ENCODE assay signal across 17 cellular contexts in genomic region chr6:125124250-125124777, GRCh38. TPM values are rescaled to one million over a fixed set of nuclear protein-coding genes. Genes with fewer than 3 reads are reported as not detected.
DNase-seq lines count a peak whose midpoint lies in the region; ATAC-seq, FAIRE-seq and TF ChIP-seq lines count a peak whose summit lies in the region.
"Had no signal": no experiment of that assay in that cellular context is flagged by ENCODE, and none has a peak within 500 bp of the region (broad histone marks: within the 10 kb centered on the region; RNA-seq: fewer than 3 reads in every experiment).

No MANE protein-coding gene starts in this region.

- no peaks in the 10 kb centered on the region for H3K9me2 ChIP-seq in GM23248 (ENCODE audit: insufficient read depth)
- H3K9me2 ChIP-seq in PC-9 (ENCODE audit: insufficient read depth) = no peaks in the 10 kb centered on the region
- H3K9me2 ChIP-seq: SK-N-SH had no signal

- no peak for ATAC-seq in GM19324 (IDR thresholded peaks at IDR 0.05; ENCODE audit: low FRiP score, unreplicated experiment)
- ATAC-seq: activated CD8-positive, alpha-beta T cell treated with anti-CD3 and anti-CD28 coated beads, Interleukin-2, amount 10 ng/mL, durations not matched to agents 7 days and 5 days had no signal

- dilution Hi-C loops in endothelial cell of umbilical vein (cut with MboI; ENCODE audit: extremely low pct_ligation_motif_present, low sequenced_read_pairs) = loop anchor here (25.0 kb wide), 1 partner anchor 262 kb away; no protein-coding TSS in a partner anchor

- H4K20me1 ChIP-seq in GM23248 (ENCODE audit: insufficient read depth) (no peaks in the 10 kb centered on the region), PC-9 (ENCODE audit: insufficient read depth) (no peaks in the 10 kb centered on the region), endothelial cell of umbilical vein (replicated peaks; ENCODE audit: control insufficient read depth, extremely low read depth, insufficient read depth, low read length) (no peaks in the 10 kb centered on the region), neural progenitor cell (ENCODE audit: low read depth) (no peaks in the 10 kb centered on the region)

- H3K36me3 Mint-ChIP-seq in neural progenitor cell = peaks cover 1% of the 10 kb centered on the region

- H3K9ac ChIP-seq in GM23248 (no peak overlapping the region), endothelial cell of umbilical vein (replicated peaks; ENCODE audit: extremely low read depth, insufficient read depth, low read length) (no peak overlapping the region), neural progenitor cell (no peak overlapping the region), colonic mucosa (ENCODE audit: low read depth in 2 of 2, low read length in 2 of 2) (no peak overlapping the region)
- H3K9ac ChIP-seq: SK-N-SH had no signal

- no peaks in the 10 kb centered on the region for H3K4me1 ChIP-seq in GM23248 (ENCODE audit: insufficient read depth)
- H3K4me1 ChIP-seq in PC-9 (replicated peaks; ENCODE audit: insufficient read depth) = peaks cover 19% of the 10 kb centered on the region
- no peaks in the 10 kb centered on the region for H3K4me1 ChIP-seq in endothelial cell of umbilical vein (ENCODE audit: control insufficient read depth, extremely low read depth, insufficient read depth, low read length)
- H3K4me1 ChIP-seq in neural progenitor cell = peaks cover 10% of the 10 kb centered on the region
- no peaks in the 10 kb centered on the region for H3K4me1 ChIP-seq in colonic mucosa
- H3K4me1 ChIP-seq: ascending aorta had no signal

- H3K27me3 ChIP-seq in GM23248 (replicated peaks; ENCODE audit: insufficient read depth) (no peaks in the 10 kb centered on the region), PC-9 (ENCODE audit: insufficient read depth, low read depth) (no peaks in the 10 kb centered on the region), endothelial cell of umbilical vein (ENCODE audit: control insufficient read depth in 2 of 2, insufficient read depth in 2 of 2, low read length in 2 of 2) (no peaks in the 10 kb centered on the region), neural progenitor cell (no peaks in the 10 kb centered on the region), colonic mucosa (no peaks in the 10 kb centered on the region)
- H3K27me3 ChIP-seq: ascending aorta had no signal

- POLR2A ChIA-PET in PC-9 (lab: Charles Lee; ENCODE audit: unreplicated experiment) (interaction anchor here (0.5 to 0.9 kb wide), 5 partner anchors 24 to 862 kb away, joined by 3 to 9 read pairs (median 5); partner anchors contain the start of gene TRMT11), endothelial cell of umbilical vein (lab: Charles Lee) (no interaction called here)

- no peaks in the 10 kb centered on the region for H3K27me3 Mint-ChIP-seq in neural progenitor cell (ENCODE audit: insufficient read depth, low read depth)

- intact Hi-C loops in PC-9 (cut with micrococcal nuclease; ENCODE audit: unreplicated experiment) (loop anchor here (1.0 to 2.0 kb wide), 3 partner anchors 22 to 150 kb away; no protein-coding TSS in a partner anchor), endothelial cell of umbilical vein (cut with micrococcal nuclease) (no loop called here), colonic mucosa (cut with DNase I) (no loop called here)

- H2AFZ ChIP-seq in GM23248 (peak overlapping the region; percentile 43), PC-9 (peak overlapping the region; percentile 67), endothelial cell of umbilical vein (ENCODE audit: low read depth, low read length) (no peak overlapping the region), neural progenitor cell (replicated peaks) (peak overlapping the region; percentile 47)

- H3K36me3 ChIP-seq in GM23248 (ENCODE audit: low read depth) (no peaks in the 10 kb centered on the region), PC-9 (ENCODE audit: low read depth) (no peaks in the 10 kb centered on the region), endothelial cell of umbilical vein (ENCODE audit: control insufficient read depth in 2 of 2, extremely low read depth in 1 of 2, insufficient read depth in 2 of 2, low read length in 2 of 2) (no peaks in the 10 kb centered on the region), neural progenitor cell (no peaks in the 10 kb centered on the region), colonic mucosa (no peaks in the 10 kb centered on the region)
- H3K36me3 ChIP-seq: ascending aorta had no signal

- H3K9me3 ChIP-seq in GM23248 (ENCODE audit: low read depth) (no peaks in the 10 kb centered on the region), PC-9 (ENCODE audit: insufficient read depth, low read depth) (no peaks in the 10 kb centered on the region; the same call in 1 of the 2 replicates), endothelial cell of umbilical vein (replicated peaks; ENCODE audit: control insufficient read depth, insufficient read depth, low read length) (no peaks in the 10 kb centered on the region), neural progenitor cell (ENCODE audit: low read depth) (no peaks in the 10 kb centered on the region), colonic mucosa (no peaks in the 10 kb centered on the region)
- H3K9me3 ChIP-seq: ascending aorta, SK-N-SH had no signal

- CTCF ChIA-PET in PC-9 (lab: Charles Lee) (interaction anchor here (0.6 to 1.3 kb wide), 6 partner anchors 11 to 654 kb away, joined by 3 to 6 read pairs (median 4); partner anchors contain the start of gene HDDC2), endothelial cell of umbilical vein (lab: Charles Lee) (interaction anchor here (1.0 to 2.0 kb wide), 4 partner anchors 8 to 254 kb away, joined by 3 to 14 read pairs (median 7); no protein-coding TSS in a partner anchor)

- H3K4me2 ChIP-seq in GM23248 (ENCODE audit: unreplicated experiment) (no peak overlapping the region), PC-9 (peak overlapping the region; percentile 33), endothelial cell of umbilical vein (ENCODE audit: insufficient read depth, low read length) (no peak overlapping the region), neural progenitor cell (no peak overlapping the region)
- H3K4me2 ChIP-seq: SK-N-SH had no signal

- no peak overlapping the region for H3K27ac ChIP-seq in GM23248
- H3K27ac ChIP-seq in PC-9 = peak overlapping the region; percentile 30; the same call in 1 of the 2 replicates
- H3K27ac ChIP-seq in endothelial cell of umbilical vein (ENCODE audit: insufficient read depth, low read depth, low read length) = no peak overlapping the region
- H3K27ac ChIP-seq in neural progenitor cell = no peak overlapping the region
- no peak overlapping the region for H3K27ac ChIP-seq in colonic mucosa
- H3K27ac ChIP-seq: ascending aorta had no signal

- BruUV-seq in PC-9 (replicated peaks; lab: Mats Ljungman, UMichigan) = no TSS peak
- BruUV-seq in endothelial cell of umbilical vein (replicated peaks; lab: Mats Ljungman, UMichigan) = no TSS peak

- H3K79me2 ChIP-seq in GM23248 (ENCODE audit: insufficient read depth) (no peaks in the 10 kb centered on the region), PC-9 (ENCODE audit: low read depth) (no peaks in the 10 kb centered on the region), endothelial cell of umbilical vein (ENCODE audit: control insufficient read depth, insufficient read depth, low read length) (no peaks in the 10 kb centered on the region), neural progenitor cell (ENCODE audit: low read depth) (no peaks in the 10 kb centered on the region)

- in situ Hi-C loops in GM23248 (cut with MboI) = no loop called here

- 78 to 86% methylated on average over 5 of the region's 5 CpGs for WGBS in GM23248 (ENCODE audit: low coverage in 1 of 2, low lambda C conversion rate in 2 of 2, missing lambda C conversion rate in 2 of 2), 2 experiments

- peaks cover 9% of the 10 kb centered on the region for H3K9me3 Mint-ChIP-seq in neural progenitor cell

- no peaks in the 10 kb centered on the region for H3F3A ChIP-seq in GM23248 (ENCODE audit: insufficient read depth)
- no peaks in the 10 kb centered on the region for H3F3A ChIP-seq in PC-9 (ENCODE audit: insufficient read depth, low read depth)
- no peaks in the 10 kb centered on the region for H3F3A ChIP-seq in neural progenitor cell (ENCODE audit: low read depth)

- no peak overlapping the region for H3K27ac Mint-ChIP-seq in neural progenitor cell
- H3K27ac Mint-ChIP-seq: activated CD8-positive, alpha-beta T cell treated with anti-CD3 and anti-CD28 coated beads, Interleukin-2, amount 10 ng/mL, durations not matched to agents 7 days and 5 days; mesothelial cell of epicardium had no signal

- TF ChIP-seq CTCF in PC-9 (conservative IDR thresholded peaks at IDR 0.05) = no peak; the same call in 1 of the 2 replicates
- TF ChIP-seq CTCF in endothelial cell of umbilical vein (IDR thresholded peaks at IDR 0.05; ENCODE audit: extremely low read depth in 1 of 2, insufficient read depth in 1 of 2, low read depth in 1 of 2, low read length in 2 of 2) = no peak
- TF ChIP-seq CTCF in neural progenitor cell (IDR thresholded peaks at IDR 0.05) = no peak
- no peak for TF ChIP-seq CTCF in colonic mucosa (IDR thresholded peaks at IDR 0.05)

- FAIRE-seq in endothelial cell of umbilical vein (lab: Jason Lieb, UNC) = peak; percentile 8
- FAIRE-seq: D721Med had no signal

- DNase-seq in GM23248 (peak; percentile 24), PC-9 (peak; percentile 57 to 84), endothelial cell of umbilical vein (ENCODE audit: low read depth, low spot score) (no peak), neural progenitor cell (ENCODE audit: low spot score) (no peak), colonic mucosa (no peak), CD1c-positive myeloid dendritic cell (ENCODE audit: extremely low spot score) (no peak)
- DNase-seq in stimulated activated CD4-positive, alpha-beta T cell treated with anti-CD3 and anti-CD28 coated beads, Interleukin-4, amount 100 ng/mL, for 4 hours = no peak
- DNase-seq: activated CD8-positive, alpha-beta T cell treated with anti-CD3 and anti-CD28 coated beads, Interleukin-2, amount 10 ng/mL, durations not matched to agents 7 days and 5 days; foreskin fibroblast; MV-4-11; NCI-H2227 treated with DMSO at 0.1 percent for 48 hours; nucleus accumbens; SK-N-SH had no signal

- no peak overlapping the region for H3K4me3 ChIP-seq in GM23248
- H3K4me3 ChIP-seq in PC-9 = no peak overlapping the region
- no peak overlapping the region for H3K4me3 ChIP-seq in endothelial cell of umbilical vein (replicated peaks in 1 of 3; ENCODE audit: insufficient read depth in 1 of 3, low read depth in 1 of 3, low read length in 3 of 3)
- H3K4me3 ChIP-seq in neural progenitor cell = no peak overlapping the region
- no peak overlapping the region for H3K4me3 ChIP-seq in colonic mucosa

- peaks cover 3% of the 10 kb centered on the region for H3K4me1 Mint-ChIP-seq in neural progenitor cell

- no peak for TF ChIP-seq POLR2A in endothelial cell of umbilical vein (IDR thresholded peaks at IDR 0.05; ENCODE audit: low read depth, low read length)

- H3K9me1 ChIP-seq in endothelial cell of umbilical vein (replicated peaks; ENCODE audit: control insufficient read depth, extremely low read depth, insufficient read depth, low read length) = no peaks in the 10 kb centered on the region

- H3K4me3 Mint-ChIP-seq in neural progenitor cell = no peak overlapping the region
- H3K4me3 Mint-ChIP-seq: activated CD8-positive, alpha-beta T cell treated with anti-CD3 and anti-CD28 coated beads, Interleukin-2, amount 10 ng/mL, durations not matched to agents 7 days and 5 days; mesothelial cell of epicardium had no signal

RNA-seq across cellular contexts. Expression of gene TPD52L1, which starts 29.3 kb away (rescaled TPM):
- total RNA-seq in GM23248 (2014; rRNA removed; shearing (Covaris generic)) = 5.1 and 5.7 TPM in 2 replicates
- polyA plus RNA-seq in GM23248 (2016; fragmentation: Nextera tagmentation; extraction: Ambion mirVana) (11.3 and 12.3 TPM in 2 replicates), endothelial cell of umbilical vein (0.08 and 0.37 TPM in 2 replicates)
- total RNA-seq in PC-9 (2021) (184 and 203 TPM in 2 replicates), endothelial cell of umbilical vein (0.29 and 0.83 TPM in 2 replicates), neural progenitor cell (ENCODE audit: low replicate concordance) (2.7 and 9.5 TPM in 2 replicates), colonic mucosa (10 to 100 TPM; 15.5 to 16.9 TPM)
- polyA plus RNA-seq in endothelial cell of umbilical vein (2011; cell fraction: cytosol; rRNA removed) = 0.25 and 0.27 TPM in 2 replicates
- 0.07 and 0.37 TPM in 2 replicates for polyA plus RNA-seq in endothelial cell of umbilical vein (2011; cell fraction: nucleus; rRNA removed)
- polyA plus RNA-seq in endothelial cell of umbilical vein (2012) = 0.31 and 0.39 TPM in 2 replicates
- 1.3 and 1.9 TPM in 2 replicates for polyA minus RNA-seq in endothelial cell of umbilical vein
- 6.3 TPM for polyA minus RNA-seq in endothelial cell of umbilical vein (2011; cell fraction: cytosol; rRNA and poly(A)+ RNA removed)
- not detected in 2 replicates for polyA minus RNA-seq in endothelial cell of umbilical vein (2011; cell fraction: nucleus; rRNA and poly(A)+ RNA removed)
- total RNA-seq: activated CD8-positive, alpha-beta T cell treated with anti-CD3 and anti-CD28 coated beads, Interleukin-2, amount 10 ng/mL, durations not matched to agents 7 days and 5 days had no signal

Comparison
In these comparisons a context has a peak if more than half of its experiments do, and no peak if none do; other contexts are left out.
1. DNase-seq: peak in GM23248 (single experiment) and PC-9 (2 of 2); none in endothelial cell of umbilical vein (single experiment), neural progenitor cell (single experiment), colonic mucosa (single experiment), stimulated activated CD4-positive, alpha-beta T cell treated with anti-CD3 and anti-CD28 coated beads, Interleukin-4, amount 100 ng/mL, for 4 hours (0 of 2) and CD1c-positive myeloid dendritic cell (single experiment).
2. RNA of gene TPD52L1, which starts 29.3 kb away (total RNA-seq): 184 to 203 TPM in PC-9; 15.5 to 16.9 TPM in colonic mucosa, 2.7 to 9.5 TPM in neural progenitor cell, 5.1 to 5.7 TPM in GM23248 and 0.29 to 0.83 TPM in endothelial cell of umbilical vein; every median in the first group is over 10 times any median in the second.